1 cellular context compared by ENCODE assay signal in genomic region chr1:204516180-204516879, GRCh38.
TF ChIP-seq lines count a peak whose summit lies in the region.

Gene MDM4, plus strand, starts transcription at chr1:204516406. Its CDS starts 9,113 bp downstream, at chr1:204525519.

TF ChIP-seq in HepG2, 621 proteins besides CTCF, POLR2A, EP300 and RAD21 (continued from another document and continues in another):
- TF ChIP-seq ZBTB44 (CRISPR knock-in tag; IDR thresholded peaks at IDR 0.05), result 0 out of 2 replicates have a peak, but pooled peaks have one; percentile 45
- TF ChIP-seq ZBTB33 (CRISPR knock-in tag; IDR thresholded peaks at IDR 0.05), result 0 out of 2 replicates have a peak, but pooled peaks have one; percentile 45
- TF ChIP-seq, protein P1, sequence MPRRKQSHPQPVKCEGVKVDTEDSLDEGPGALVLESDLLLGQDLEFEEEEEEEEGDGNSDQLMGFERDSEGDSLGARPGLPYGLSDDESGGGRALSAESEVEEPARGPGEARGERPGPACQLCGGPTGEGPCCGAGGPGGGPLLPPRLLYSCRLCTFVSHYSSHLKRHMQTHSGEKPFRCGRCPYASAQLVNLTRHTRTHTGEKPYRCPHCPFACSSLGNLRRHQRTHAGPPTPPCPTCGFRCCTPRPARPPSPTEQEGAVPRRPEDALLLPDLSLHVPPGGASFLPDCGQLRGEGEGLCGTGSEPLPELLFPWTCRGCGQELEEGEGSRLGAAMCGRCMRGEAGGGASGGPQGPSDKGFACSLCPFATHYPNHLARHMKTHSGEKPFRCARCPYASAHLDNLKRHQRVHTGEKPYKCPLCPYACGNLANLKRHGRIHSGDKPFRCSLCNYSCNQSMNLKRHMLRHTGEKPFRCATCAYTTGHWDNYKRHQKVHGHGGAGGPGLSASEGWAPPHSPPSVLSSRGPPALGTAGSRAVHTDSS (CRISPR knock-in tag; conservative IDR thresholded peaks at IDR 0.05), result no peak
- TF ChIP-seq ARHGAP35 (CRISPR knock-in tag; IDR thresholded peaks at IDR 0.05; ENCODE audit: borderline replicate concordance), result no peak
- peak; percentile 45 for TF ChIP-seq FOXP4 (CRISPR knock-in tag; IDR thresholded peaks at IDR 0.05)
- peak; percentile 57; the same call in 1 of the 2 replicates for TF ChIP-seq NCOA2 (CRISPR knock-in tag; IDR thresholded peaks at IDR 0.05)
- TF ChIP-seq, protein P2, sequence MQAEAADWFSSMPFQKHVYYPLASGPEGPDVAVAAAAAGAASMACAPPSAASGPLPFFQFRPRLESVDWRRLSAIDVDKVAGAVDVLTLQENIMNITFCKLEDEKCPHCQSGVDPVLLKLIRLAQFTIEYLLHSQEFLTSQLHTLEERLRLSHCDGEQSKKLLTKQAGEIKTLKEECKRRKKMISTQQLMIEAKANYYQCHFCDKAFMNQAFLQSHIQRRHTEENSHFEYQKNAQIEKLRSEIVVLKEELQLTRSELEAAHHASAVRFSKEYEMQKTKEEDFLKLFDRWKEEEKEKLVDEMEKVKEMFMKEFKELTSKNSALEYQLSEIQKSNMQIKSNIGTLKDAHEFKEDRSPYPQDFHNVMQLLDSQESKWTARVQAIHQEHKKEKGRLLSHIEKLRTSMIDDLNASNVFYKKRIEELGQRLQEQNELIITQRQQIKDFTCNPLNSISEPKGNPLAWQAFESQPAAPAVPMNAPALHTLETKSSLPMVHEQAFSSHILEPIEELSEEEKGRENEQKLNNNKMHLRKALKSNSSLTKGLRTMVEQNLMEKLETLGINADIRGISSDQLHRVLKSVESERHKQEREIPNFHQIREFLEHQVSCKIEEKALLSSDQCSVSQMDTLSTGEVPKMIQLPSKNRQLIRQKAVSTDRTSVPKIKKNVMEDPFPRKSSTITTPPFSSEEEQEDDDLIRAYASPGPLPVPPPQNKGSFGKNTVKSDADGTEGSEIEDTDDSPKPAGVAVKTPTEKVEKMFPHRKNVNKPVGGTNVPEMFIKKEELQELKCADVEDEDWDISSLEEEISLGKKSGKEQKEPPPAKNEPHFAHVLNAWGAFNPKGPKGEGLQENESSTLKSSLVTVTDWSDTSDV (CRISPR knock-in tag; IDR thresholded peaks at IDR 0.05), result no peak
- TF ChIP-seq SP140L (CRISPR knock-in tag; IDR thresholded peaks at IDR 0.05; ENCODE audit: borderline replicate concordance), result no peak
- no peak for TF ChIP-seq SMARCE1 (IDR thresholded peaks at IDR 0.05; ENCODE audit: borderline replicate concordance)
- TF ChIP-seq, protein P3, sequence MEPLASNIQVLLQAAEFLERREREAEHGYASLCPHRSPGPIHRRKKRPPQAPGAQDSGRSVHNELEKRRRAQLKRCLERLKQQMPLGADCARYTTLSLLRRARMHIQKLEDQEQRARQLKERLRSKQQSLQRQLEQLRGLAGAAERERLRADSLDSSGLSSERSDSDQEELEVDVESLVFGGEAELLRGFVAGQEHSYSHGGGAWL (CRISPR knock-in tag; IDR thresholded peaks at IDR 0.05), result peak; percentile 81
- TF ChIP-seq ZNF17 (CRISPR knock-in tag; IDR thresholded peaks at IDR 0.05), result peak; percentile 84; the same call in 1 of the 2 replicates
- TF ChIP-seq, protein P4, sequence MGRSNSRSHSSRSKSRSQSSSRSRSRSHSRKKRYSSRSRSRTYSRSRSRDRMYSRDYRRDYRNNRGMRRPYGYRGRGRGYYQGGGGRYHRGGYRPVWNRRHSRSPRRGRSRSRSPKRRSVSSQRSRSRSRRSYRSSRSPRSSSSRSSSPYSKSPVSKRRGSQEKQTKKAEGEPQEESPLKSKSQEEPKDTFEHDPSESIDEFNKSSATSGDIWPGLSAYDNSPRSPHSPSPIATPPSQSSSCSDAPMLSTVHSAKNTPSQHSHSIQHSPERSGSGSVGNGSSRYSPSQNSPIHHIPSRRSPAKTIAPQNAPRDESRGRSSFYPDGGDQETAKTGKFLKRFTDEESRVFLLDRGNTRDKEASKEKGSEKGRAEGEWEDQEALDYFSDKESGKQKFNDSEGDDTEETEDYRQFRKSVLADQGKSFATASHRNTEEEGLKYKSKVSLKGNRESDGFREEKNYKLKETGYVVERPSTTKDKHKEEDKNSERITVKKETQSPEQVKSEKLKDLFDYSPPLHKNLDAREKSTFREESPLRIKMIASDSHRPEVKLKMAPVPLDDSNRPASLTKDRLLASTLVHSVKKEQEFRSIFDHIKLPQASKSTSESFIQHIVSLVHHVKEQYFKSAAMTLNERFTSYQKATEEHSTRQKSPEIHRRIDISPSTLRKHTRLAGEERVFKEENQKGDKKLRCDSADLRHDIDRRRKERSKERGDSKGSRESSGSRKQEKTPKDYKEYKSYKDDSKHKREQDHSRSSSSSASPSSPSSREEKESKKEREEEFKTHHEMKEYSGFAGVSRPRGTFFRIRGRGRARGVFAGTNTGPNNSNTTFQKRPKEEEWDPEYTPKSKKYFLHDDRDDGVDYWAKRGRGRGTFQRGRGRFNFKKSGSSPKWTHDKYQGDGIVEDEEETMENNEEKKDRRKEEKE (IDR thresholded peaks at IDR 0.05), result no peak
- no peak for TF ChIP-seq HNRNPH1 (optimal IDR thresholded peaks at IDR 0.05; ENCODE audit: low read depth, low read length)
- TF ChIP-seq ZNF468 (CRISPR knock-in tag; IDR thresholded peaks at IDR 0.05), result no peak
- no peak for TF ChIP-seq SCMH1 (CRISPR knock-in tag; IDR thresholded peaks at IDR 0.05; ENCODE audit: borderline replicate concordance)
- TF ChIP-seq, protein P5, sequence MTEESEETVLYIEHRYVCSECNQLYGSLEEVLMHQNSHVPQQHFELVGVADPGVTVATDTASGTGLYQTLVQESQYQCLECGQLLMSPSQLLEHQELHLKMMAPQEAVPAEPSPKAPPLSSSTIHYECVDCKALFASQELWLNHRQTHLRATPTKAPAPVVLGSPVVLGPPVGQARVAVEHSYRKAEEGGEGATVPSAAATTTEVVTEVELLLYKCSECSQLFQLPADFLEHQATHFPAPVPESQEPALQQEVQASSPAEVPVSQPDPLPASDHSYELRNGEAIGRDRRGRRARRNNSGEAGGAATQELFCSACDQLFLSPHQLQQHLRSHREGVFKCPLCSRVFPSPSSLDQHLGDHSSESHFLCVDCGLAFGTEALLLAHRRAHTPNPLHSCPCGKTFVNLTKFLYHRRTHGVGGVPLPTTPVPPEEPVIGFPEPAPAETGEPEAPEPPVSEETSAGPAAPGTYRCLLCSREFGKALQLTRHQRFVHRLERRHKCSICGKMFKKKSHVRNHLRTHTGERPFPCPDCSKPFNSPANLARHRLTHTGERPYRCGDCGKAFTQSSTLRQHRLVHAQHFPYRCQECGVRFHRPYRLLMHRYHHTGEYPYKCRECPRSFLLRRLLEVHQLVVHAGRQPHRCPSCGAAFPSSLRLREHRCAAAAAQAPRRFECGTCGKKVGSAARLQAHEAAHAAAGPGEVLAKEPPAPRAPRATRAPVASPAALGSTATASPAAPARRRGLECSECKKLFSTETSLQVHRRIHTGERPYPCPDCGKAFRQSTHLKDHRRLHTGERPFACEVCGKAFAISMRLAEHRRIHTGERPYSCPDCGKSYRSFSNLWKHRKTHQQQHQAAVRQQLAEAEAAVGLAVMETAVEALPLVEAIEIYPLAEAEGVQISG (CRISPR knock-in tag; IDR thresholded peaks at IDR 0.05), result peak; percentile 99
- TF ChIP-seq ZNF33A (CRISPR knock-in tag; IDR thresholded peaks at IDR 0.05; ENCODE audit: borderline replicate concordance), result no peak
- no peak for TF ChIP-seq RAD51 (IDR thresholded peaks at IDR 0.05; ENCODE audit: borderline replicate concordance)
- no peak; the same call in 1 of the 2 replicates for TF ChIP-seq ZNF614 (CRISPR knock-in tag; IDR thresholded peaks at IDR 0.05; ENCODE audit: borderline replicate concordance)
- TF ChIP-seq ZNF768 (CRISPR knock-in tag; IDR thresholded peaks at IDR 0.05), result peak; percentile 58; the same call in 1 of the 2 replicates
- peak; percentile 92 for TF ChIP-seq DR1 (CRISPR knock-in tag; IDR thresholded peaks at IDR 0.05)
- TF ChIP-seq ISL2 (CRISPR knock-in tag; IDR thresholded peaks at IDR 0.05), result no peak
- no peak for TF ChIP-seq RFX3 (CRISPR knock-in tag; IDR thresholded peaks at IDR 0.05)
- peak; percentile 88; the same call in 1 of the 2 replicates for TF ChIP-seq ZNF775 (CRISPR knock-in tag; IDR thresholded peaks at IDR 0.05; ENCODE audit: borderline replicate concordance)
- TF ChIP-seq HHEX (CRISPR knock-in tag; IDR thresholded peaks at IDR 0.05), result no peak
- no peak for TF ChIP-seq SOX13 (IDR thresholded peaks at IDR 0.05)
- 0 out of 4 replicates have a peak, but pooled peaks of 1 of the 2 experiments have one; percentile 49 for TF ChIP-seq SOX13 (CRISPR knock-in tag; conservative IDR thresholded peaks at IDR 0.05 in 1 of 2, IDR thresholded peaks at IDR 0.05 in 1 of 2)
- TF ChIP-seq ZNF180 (CRISPR knock-in tag; IDR thresholded peaks at IDR 0.05; ENCODE audit: borderline replicate concordance, low read depth), result no peak
- TF ChIP-seq, protein P6, sequence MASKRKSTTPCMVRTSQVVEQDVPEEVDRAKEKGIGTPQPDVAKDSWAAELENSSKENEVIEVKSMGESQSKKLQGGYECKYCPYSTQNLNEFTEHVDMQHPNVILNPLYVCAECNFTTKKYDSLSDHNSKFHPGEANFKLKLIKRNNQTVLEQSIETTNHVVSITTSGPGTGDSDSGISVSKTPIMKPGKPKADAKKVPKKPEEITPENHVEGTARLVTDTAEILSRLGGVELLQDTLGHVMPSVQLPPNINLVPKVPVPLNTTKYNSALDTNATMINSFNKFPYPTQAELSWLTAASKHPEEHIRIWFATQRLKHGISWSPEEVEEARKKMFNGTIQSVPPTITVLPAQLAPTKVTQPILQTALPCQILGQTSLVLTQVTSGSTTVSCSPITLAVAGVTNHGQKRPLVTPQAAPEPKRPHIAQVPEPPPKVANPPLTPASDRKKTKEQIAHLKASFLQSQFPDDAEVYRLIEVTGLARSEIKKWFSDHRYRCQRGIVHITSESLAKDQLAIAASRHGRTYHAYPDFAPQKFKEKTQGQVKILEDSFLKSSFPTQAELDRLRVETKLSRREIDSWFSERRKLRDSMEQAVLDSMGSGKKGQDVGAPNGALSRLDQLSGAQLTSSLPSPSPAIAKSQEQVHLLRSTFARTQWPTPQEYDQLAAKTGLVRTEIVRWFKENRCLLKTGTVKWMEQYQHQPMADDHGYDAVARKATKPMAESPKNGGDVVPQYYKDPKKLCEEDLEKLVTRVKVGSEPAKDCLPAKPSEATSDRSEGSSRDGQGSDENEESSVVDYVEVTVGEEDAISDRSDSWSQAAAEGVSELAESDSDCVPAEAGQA (IDR thresholded peaks at IDR 0.05; ENCODE audit: low read depth), result no peak
- TF ChIP-seq, protein P6 (CRISPR knock-in tag; IDR thresholded peaks at IDR 0.05; ENCODE audit: borderline replicate concordance), result 0 out of 2 replicates have a peak, but pooled peaks have one; percentile 38
- peak; percentile 72 for TF ChIP-seq NRL (CRISPR knock-in tag; IDR thresholded peaks at IDR 0.05; ENCODE audit: borderline replicate concordance)
- TF ChIP-seq MBD4 (IDR thresholded peaks at IDR 0.05; ENCODE audit: borderline replicate concordance, low read length), result no peak
- peak; percentile 83; the same call in 1 of the 2 replicates for TF ChIP-seq ZNF839 (CRISPR knock-in tag; IDR thresholded peaks at IDR 0.05; ENCODE audit: borderline replicate concordance)
- peak; percentile 69; the same call in 1 of the 2 replicates for TF ChIP-seq KMT2A (CRISPR knock-in tag; IDR thresholded peaks at IDR 0.05)
- no peak; the same call in 1 of the 2 replicates for TF ChIP-seq HOXA7 (CRISPR knock-in tag; IDR thresholded peaks at IDR 0.05)
